11 cellular contexts compared by ENCODE assay signal in genomic region chr5:107431998-107432397, GRCh38.
A peak's percentile ranks its signal among the peaks of the same experiment; 100 is the strongest.
DNase-seq lines count a peak whose midpoint lies in the region; ATAC-seq and TF ChIP-seq lines count a peak whose summit lies in the region.
"Had no signal": no experiment of that assay in that cellular context is flagged by ENCODE, and none has a peak within 500 bp of the region (broad histone marks: within the 10 kb centered on the region; RNA-seq: fewer than 3 reads in every experiment).

No MANE protein-coding gene starts in this region.

- peak; percentile 79 for ATAC-seq in Panc1
- no peak for ATAC-seq in HG02938 (IDR thresholded peaks at IDR 0.05; ENCODE audit: unreplicated experiment)
- ATAC-seq: HepG2 had no signal

- no peak for TF ChIP-seq POLR2A in uterus (IDR thresholded peaks at IDR 0.05)

- TF ChIP-seq CTCF in Panc1 (IDR thresholded peaks at IDR 0.05): no peak
- no peak for TF ChIP-seq CTCF in osteoblast (IDR thresholded peaks at IDR 0.05; ENCODE audit: extremely low read depth, low read depth, low read length)
- TF ChIP-seq CTCF in uterus (IDR thresholded peaks at IDR 0.05): no peak

- peak overlapping the region; percentile 37 for H3K4me2 ChIP-seq in osteoblast (ENCODE audit: insufficient read depth, low read length)

- peak overlapping the region; percentile 26 for H2AFZ ChIP-seq in osteoblast (ENCODE audit: low read length)

- in situ Hi-C loops in Panc1 (cut with HindIII; ENCODE audit: low pct_unique_long_range_greater_than_20kb, low sequenced_read_pairs): no loop called here

- H3K27ac ChIP-seq in Panc1 (ENCODE audit: low read length): peak overlapping the region; percentile 67
- no peak overlapping the region for H3K27ac ChIP-seq in osteoblast (ENCODE audit: low read depth, low read length)
- no peak overlapping the region for H3K27ac ChIP-seq in uterus
- H3K27ac ChIP-seq: stomach had no signal

- POLR2A ChIA-PET in Panc1 (lab: Charles Lee): no interaction called here

- CTCF ChIA-PET in Panc1 (lab: Charles Lee): no interaction called here

- DNase-seq in GM04504 (ENCODE audit: low read depth): peak; percentile 19
- no peak for DNase-seq in Panc1 (ENCODE audit: low read depth, low spot score)
- peak; percentile 96 to 97 for DNase-seq in dermis microvascular lymphatic vessel endothelial cell (ENCODE audit: low read depth in 2 of 2)
- DNase-seq in osteoblast (ENCODE audit: insufficient read length, low spot score, missing footprints): peak; percentile 32
- DNase-seq in NCI-H187 (lab: John Stamatoyannopoulos, UW): no peak
- DNase-seq in uterus: no peak
- DNase-seq: COR-L47, NCI-H1694, stomach had no signal

- H3K4me1 ChIP-seq in Panc1 (ENCODE audit: control insufficient read depth, insufficient read depth, low read length) (peaks cover 35% of the 10 kb centered on the region), osteoblast (ENCODE audit: insufficient read depth, low read length) (peaks cover 9% of the 10 kb centered on the region), uterus (no peaks in the 10 kb centered on the region)

- peaks cover 2% of the 10 kb centered on the region for H3K79me2 ChIP-seq in osteoblast (ENCODE audit: insufficient read depth, low read length)

- H3K36me3 ChIP-seq in Panc1 (ENCODE audit: control insufficient read depth, insufficient read depth, low read length) (no peaks in the 10 kb centered on the region), osteoblast (ENCODE audit: insufficient read depth, low read length) (no peaks in the 10 kb centered on the region), uterus (no peaks in the 10 kb centered on the region)

- no peaks in the 10 kb centered on the region for H4K20me1 ChIP-seq in osteoblast (ENCODE audit: insufficient read depth, low read length)

- intact Hi-C loops in Panc1 (cut with micrococcal nuclease; ENCODE audit: unreplicated experiment) (no loop called here), uterus (cut with DNase I; ENCODE audit: low total_unique reads) (no loop called here)

- H3K27me3 ChIP-seq in Panc1 (ENCODE audit: control insufficient read depth, insufficient read depth, low read length) (no peaks in the 10 kb centered on the region), osteoblast (ENCODE audit: insufficient read depth, low read length) (no peaks in the 10 kb centered on the region), uterus (no peaks in the 10 kb centered on the region)
- H3K27me3 ChIP-seq: stomach had no signal

- H3K4me3 ChIP-seq in Panc1 (ENCODE audit: low read depth in 2 of 2, low read length in 2 of 2) (peak overlapping the region in 1 of 2 experiments; percentile 4; a peak in 1 of 4 replicates), osteoblast (ENCODE audit: insufficient read depth, low read length) (peak overlapping the region; percentile 20), uterus (no peak overlapping the region)
- H3K4me3 ChIP-seq: stomach had no signal

- no TSS peak for BruUV-seq in Panc1 (replicated peaks; lab: Mats Ljungman, UMichigan)

- H3K9me3 ChIP-seq in Panc1 (ENCODE audit: control insufficient read depth, insufficient read depth, low read depth, low read length) (no peaks in the 10 kb centered on the region), osteoblast (ENCODE audit: low read depth, low read length) (no peaks in the 10 kb centered on the region), uterus (no peaks in the 10 kb centered on the region)
- H3K9me3 ChIP-seq: stomach had no signal

Comparison
In these comparisons a context has a peak if more than half of its experiments do, and no peak if none do; other contexts are left out.
1. DNase-seq: peak in GM04504 (single experiment), dermis microvascular lymphatic vessel endothelial cell (2 of 2) and osteoblast (single experiment); none in Panc1 (single experiment), NCI-H187 (0 of 2) and uterus (0 of 2).